Comparison of ENCODE assay signal across 25 cellular contexts in genomic region chr12:49632401-49632800, GRCh38.
"Had no signal": no experiment of that assay in that cellular context is flagged by ENCODE, and none has a peak within 500 bp of the region (broad histone marks: within the 10 kb centered on the region; RNA-seq: fewer than 3 reads in every experiment).

No MANE protein-coding gene starts in this region.

- H3K27me3 Mint-ChIP-seq: naive B cell; natural killer cell treated with Interleukin-12 subunit alpha and Interleukin-12 subunit beta and Interleukin-15 and Interleukin-18, amount 100 ng/mL, for 72 hours; progenitor cell of endocrine pancreas had no signal

- H3K27ac ChIP-seq: left lung, neutrophil, parathyroid adenoma, right lobe of liver, thoracic aorta, tibial nerve, upper lobe of left lung had no signal

- H3K27me3 ChIP-seq: dorsolateral prefrontal cortex, left lung, neutrophil, right lobe of liver, tibial nerve, upper lobe of left lung had no signal

- DNase-seq: dorsolateral prefrontal cortex; effector CD4-positive, alpha-beta T cell; hypothalamus; left cardiac atrium; left lung; mesenchymal stem cell; mucosa of descending colon; naive B cell; right lobe of liver; stimulated activated CD4-positive, alpha-beta T cell treated with anti-CD3 and anti-CD28 coated beads, Interleukin-12 subunit alpha, Interleukin-12 subunit beta, amount 100 ng/mL, for 4 hours; stimulated activated CD4-positive, alpha-beta T cell treated with anti-CD3 and anti-CD28 coated beads, Interleukin-1b, Interleukin-23, amount 100 ng/mL, for 48 hours; stimulated activated CD4-positive, alpha-beta T cell treated with anti-CD3 and anti-CD28 coated beads, Interleukin-4, amount 100 ng/mL, for 1 hour; stimulated activated CD8-positive, alpha-beta memory T cell treated with anti-CD3 and anti-CD28 coated beads, Interleukin-4, amount 100 ng/mL, for 48 hours; stimulated activated naive CD8-positive, alpha-beta T cell treated with anti-CD3 and anti-CD28 coated beads, Interleukin-15, Interleukin-2, amounts not matched to agents 100 U/mL and 50 U/mL, for 24 hours; substantia nigra; upper lobe of left lung had no signal

- H3K4me3 ChIP-seq: dorsolateral prefrontal cortex, left lung, mucosa of descending colon, right lobe of liver, smooth muscle cell, thoracic aorta, tibial nerve, upper lobe of left lung had no signal

- H3K27ac Mint-ChIP-seq: mesothelial cell of epicardium, progenitor cell of endocrine pancreas had no signal

- H3K36me3 Mint-ChIP-seq: naive B cell; natural killer cell treated with Interleukin-12 subunit alpha and Interleukin-12 subunit beta and Interleukin-15 and Interleukin-18, amount 100 ng/mL, for 72 hours had no signal

- H3K4me3 Mint-ChIP-seq: mesothelial cell of epicardium; naive B cell; natural killer cell treated with Interleukin-12 subunit alpha and Interleukin-12 subunit beta and Interleukin-15 and Interleukin-18, amount 100 ng/mL, for 72 hours had no signal

- ATAC-seq: left cardiac atrium; left lung; mucosa of descending colon; natural killer cell treated with Interleukin-12 subunit alpha and Interleukin-12 subunit beta and Interleukin-15 and Interleukin-18, amount 100 ng/mL, for 72 hours; right lobe of liver; stimulated activated naive CD8-positive, alpha-beta T cell treated with anti-CD3 and anti-CD28 coated beads, Interleukin-15, Interleukin-2, amounts not matched to agents 100 U/mL and 50 U/mL, for 24 hours had no signal

- H3K36me3 ChIP-seq: neutrophil, right lobe of liver had no signal

- H3K9me3 Mint-ChIP-seq: mesothelial cell of epicardium; naive B cell; natural killer cell treated with Interleukin-12 subunit alpha and Interleukin-12 subunit beta and Interleukin-15 and Interleukin-18, amount 100 ng/mL, for 72 hours; neural crest cell had no signal

- H3K4me1 ChIP-seq: parathyroid adenoma, right lobe of liver had no signal

- H3K9me3 ChIP-seq: left lung, mucosa of descending colon, neutrophil, right lobe of liver, thoracic aorta, tibial nerve, upper lobe of left lung had no signal
